In the genomic region with DNA sequence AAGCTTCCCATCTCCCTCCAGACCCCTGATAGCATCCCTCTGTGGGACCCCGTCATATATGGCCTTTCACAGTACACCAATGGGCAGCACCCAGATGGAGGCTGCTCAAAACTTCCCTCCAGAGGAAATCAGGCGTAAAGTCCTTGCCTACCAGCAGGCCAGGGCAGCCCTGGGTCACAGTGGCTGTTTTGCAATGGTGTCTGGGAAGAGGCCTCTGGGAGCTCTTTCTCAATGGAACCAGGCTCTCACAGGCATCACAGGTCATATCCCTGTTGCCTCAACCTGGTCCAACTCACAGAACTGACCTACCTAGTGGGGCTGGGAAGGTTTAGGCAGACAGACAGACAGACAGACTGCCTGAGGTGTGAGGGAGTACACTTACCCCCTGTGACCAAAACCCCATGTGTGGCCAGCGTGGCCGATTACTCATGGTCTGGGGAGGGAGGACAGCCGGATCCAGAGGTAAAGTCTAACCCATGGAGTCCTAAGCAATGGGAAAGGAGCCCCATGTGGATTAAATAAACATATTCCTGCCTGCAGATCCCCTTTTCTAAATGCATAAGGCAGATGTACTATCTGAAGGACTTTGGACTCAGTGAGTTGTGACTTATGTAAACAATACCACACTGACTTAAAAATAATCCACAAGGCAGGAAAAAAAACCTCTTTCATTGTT, we compare ENCODE assay signal across 1 cellular context.
TF ChIP-seq lines count a peak whose summit lies in the region.

No MANE protein-coding gene starts in this region.

TF ChIP-seq in IMR-90, 13 proteins besides CTCF, POLR2A, EP300 and RAD21 (continued from another document):
- TF ChIP-seq BHLHE40 (IDR thresholded peaks at IDR 0.05; ENCODE audit: low read depth, low read length) (no peak), RCOR1 (IDR thresholded peaks at IDR 0.05; ENCODE audit: insufficient replicate concordance, low read length) (no peak)
